ENCODE assay signal across 27 cellular contexts in genomic region chr6:90354961-90355360, GRCh38.
"Had no signal": no experiment of that assay in that cellular context is flagged by ENCODE, and none has a peak within 500 bp of the region (broad histone marks: within the 10 kb centered on the region; RNA-seq: fewer than 3 reads in every experiment).

No MANE protein-coding gene starts in this region.

- ATAC-seq: activated CD8-positive, alpha-beta T cell treated with anti-CD3 and anti-CD28 coated beads for 36 hours; activated naive CD8-positive, alpha-beta T cell treated with anti-CD3 and anti-CD28 coated beads, Interleukin-2, amount 50 U/mL, for 24 hours had no signal

- DNase-seq: activated B cell treated with CpG ODN at 0.5 μM for 24 hours; activated CD4-positive, alpha-beta memory T cell treated with anti-CD3 and anti-CD28 coated beads for 36 hours; activated CD4-positive, alpha-beta T cell treated with anti-CD3 and anti-CD28 coated beads for 4 hours; activated CD4-positive, alpha-beta T cell treated with anti-CD3 and anti-CD28 coated beads, Interleukin-2, amount 50 U/mL, for 1 hour; activated CD4-positive, alpha-beta T cell treated with anti-CD3 and anti-CD28 coated beads, Interleukin-2, amount 50 U/mL, for 4 hours; activated CD4-positive, CD25-positive, alpha-beta regulatory T cell treated with anti-CD3 and anti-CD28 coated beads, Interleukin-2, amount 50 U/mL, for 72 hours; activated CD8-positive, alpha-beta memory T cell treated with anti-CD3 and anti-CD28 coated beads, Interleukin-2, amount 50 U/mL, for 4 hours; activated CD8-positive, alpha-beta T cell treated with anti-CD3 and anti-CD28 coated beads for 36 hours; activated effector memory CD4-positive, alpha-beta T cell treated with Interleukin-2 at 50 U/mL for 16 hours; activated gamma-delta T cell; activated naive CD4-positive, alpha-beta T cell treated with anti-CD3 and anti-CD28 coated beads, Interleukin-2, amount 10 ng/mL, durations not matched to agents 7 days and 5 days; activated naive CD4-positive, alpha-beta T cell treated with Interleukin-2 at 50 U/mL for 16 hours; activated naive CD8-positive, alpha-beta T cell treated with anti-CD3 and anti-CD28 coated beads, Interleukin-2, amount 10 ng/mL, durations not matched to agents 7 days and 5 days; activated naive CD8-positive, alpha-beta T cell treated with anti-CD3 and anti-CD28 coated beads, Interleukin-2, amount 50 U/mL, for 24 hours; activated T-cell treated with anti-CD3 and anti-CD28 coated beads, Interleukin-2, amount 50 U/mL, for 24 hours; activated T-cell treated with anti-CD3 and anti-CD28 coated beads, Interleukin-2, amount 50 U/mL, for 48 hours; amygdala; anterior cingulate cortex; caudate nucleus; cerebellar nuclear complex; T-helper 2 cell; T-helper 9 cell had no signal

- H3K27ac ChIP-seq: ascending aorta, cardiac muscle cell, VCaP had no signal

- H3K4me3 ChIP-seq: ascending aorta, cardiac muscle cell had no signal

- H3K9me3 ChIP-seq: ascending aorta had no signal

- H3K4me1 ChIP-seq: ascending aorta had no signal

- H3K27me3 ChIP-seq: ascending aorta, cardiac muscle cell had no signal

- H3K36me3 ChIP-seq: ascending aorta, cardiac muscle cell had no signal

- FAIRE-seq: bronchial epithelial cell, TTC549 had no signal
